Comparison of ENCODE assay signal across 9 cellular contexts in the genomic region with DNA sequence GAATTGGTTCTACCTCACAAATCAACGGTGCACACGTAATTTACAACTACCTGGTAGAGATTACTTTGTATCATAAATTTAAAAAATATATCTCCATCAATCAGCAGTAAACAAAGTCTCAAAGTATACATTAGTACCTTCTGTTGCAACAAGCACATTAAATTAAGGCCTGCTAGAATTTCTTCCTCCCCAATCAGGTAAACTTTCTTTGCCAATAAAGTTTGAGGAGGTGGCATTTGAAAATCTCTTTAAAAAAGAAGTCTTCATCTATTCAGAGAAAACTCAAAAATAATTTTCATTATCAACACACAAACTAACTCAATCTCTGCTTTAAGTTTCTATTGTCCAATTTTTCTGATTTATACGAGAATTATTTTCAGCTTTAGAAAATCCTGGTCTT. TPM values are rescaled to one million over a fixed set of nuclear protein-coding genes. Genes with fewer than 3 reads are reported as not detected.
DNase-seq lines count a peak whose midpoint lies in the region; ATAC-seq and TF ChIP-seq lines count a peak whose summit lies in the region.
"Had no signal": no experiment of that assay in that cellular context is flagged by ENCODE, and none has a peak within 500 bp of the region (broad histone marks: within the 10 kb centered on the region; RNA-seq: fewer than 3 reads in every experiment).

No MANE protein-coding gene starts in this region.

- no peak for DNase-seq in activated T-cell treated with anti-CD3 and anti-CD28 coated beads, Interleukin-2, amount 50 U/mL, for 24 hours
- DNase-seq in activated T-cell treated with anti-CD3 and anti-CD28 coated beads for 4 hours (no peak), T-helper 17 cell (no peak), fibroblast of lung (ENCODE audit: low read depth in 2 of 2) (no peak), thyroid gland (no peak), NCI-H2029 (lab: John Stamatoyannopoulos, UW) (no peak)
- DNase-seq in effector CD8-positive, alpha-beta T cell (lab: John Stamatoyannopoulos, UW), result no peak
- DNase-seq: upper lobe of left lung had no signal

- H3K36me3 Mint-ChIP-seq in activated T-cell treated with anti-CD3 and anti-CD28 coated beads, Interleukin-2, amount 50 U/mL, for 24 hours (ENCODE audit: low read depth), result peaks cover 97% of the 10 kb centered on the region
- H3K36me3 Mint-ChIP-seq in T-helper 17 cell (ENCODE audit: low read depth), result peaks cover 9% of the 10 kb centered on the region

- no peaks in the 10 kb centered on the region for H3K27me3 Mint-ChIP-seq in activated T-cell treated with anti-CD3 and anti-CD28 coated beads, Interleukin-2, amount 50 U/mL, for 24 hours
- no peaks in the 10 kb centered on the region for H3K27me3 Mint-ChIP-seq in T-helper 17 cell

- H4K20me1 ChIP-seq in fibroblast of lung (ENCODE audit: control insufficient read depth, extremely low read depth, insufficient read depth, low read length), result peaks cover 10% of the 10 kb centered on the region

- peak overlapping the region; percentile 90 for H3K4me3 Mint-ChIP-seq in activated T-cell treated with anti-CD3 and anti-CD28 coated beads, Interleukin-2, amount 50 U/mL, for 24 hours
- H3K4me3 Mint-ChIP-seq in T-helper 17 cell, result peak overlapping the region; percentile 31

- H3K36me3 ChIP-seq in fibroblast of lung (ENCODE audit: control insufficient read depth, insufficient read depth, low read length) (peaks cover 9% of the 10 kb centered on the region), skeletal muscle tissue (ENCODE audit: control insufficient read depth in 3 of 3, insufficient read depth in 3 of 3, low read length in 3 of 3) (peaks cover 24 to 49% (median 49%) of the 10 kb centered on the region in 3 donors), thyroid gland (peaks cover 50 to 58% of the 10 kb centered on the region in 2 donors)

- intact Hi-C loops in thyroid gland (cut with DNase I), result no loop called here

- H3K27me3 ChIP-seq in fibroblast of lung (ENCODE audit: control insufficient read depth, insufficient read depth, low read length) (no peaks in the 10 kb centered on the region), skeletal muscle tissue (ENCODE audit: control insufficient read depth in 3 of 3, insufficient read depth in 3 of 3, low read length in 3 of 3) (no peaks in the 10 kb centered on the region), thyroid gland (no peaks in the 10 kb centered on the region)
- H3K27me3 ChIP-seq: upper lobe of left lung had no signal

- no peaks in the 10 kb centered on the region for H3K9me3 Mint-ChIP-seq in activated T-cell treated with anti-CD3 and anti-CD28 coated beads, Interleukin-2, amount 50 U/mL, for 24 hours

- H3K9me3 ChIP-seq in T-helper 17 cell (ENCODE audit: control insufficient read depth, low read length, poor library complexity, severe bottlenecking), result no peaks in the 10 kb centered on the region
- no peaks in the 10 kb centered on the region for H3K9me3 ChIP-seq in fibroblast of lung (ENCODE audit: control insufficient read depth, insufficient read depth, low read depth, low read length)
- no peaks in the 10 kb centered on the region for H3K9me3 ChIP-seq in skeletal muscle tissue (ENCODE audit: control insufficient read depth in 3 of 3, low read length in 3 of 3)
- no peaks in the 10 kb centered on the region for H3K9me3 ChIP-seq in thyroid gland
- H3K9me3 ChIP-seq: upper lobe of left lung had no signal

- peaks cover 4% of the 10 kb centered on the region for H3K4me1 ChIP-seq in fibroblast of lung (ENCODE audit: control insufficient read depth, extremely low read depth, insufficient read depth, low read length)
- peaks cover 32 to 54% (median 45%) of the 10 kb centered on the region in 3 donors for H3K4me1 ChIP-seq in skeletal muscle tissue (ENCODE audit: control insufficient read depth in 3 of 3, insufficient read depth in 3 of 3, low read length in 3 of 3)
- H3K4me1 ChIP-seq in thyroid gland, result peaks cover 43 to 51% of the 10 kb centered on the region in 2 donors

- H3K4me3 ChIP-seq in fibroblast of lung (replicated peaks in 1 of 4; ENCODE audit: control extremely low read depth in 1 of 4, insufficient read depth in 1 of 4, low read depth in 3 of 4, low read length in 4 of 4), result peak overlapping the region; percentile 25 to 99 (median 56)
- no peak overlapping the region for H3K4me3 ChIP-seq in skeletal muscle tissue (ENCODE audit: low read length in 3 of 3)
- H3K4me3 ChIP-seq in thyroid gland (replicated peaks in 1 of 3), result no peak overlapping the region

- ATAC-seq in T-helper 17 cell, result no peak

- peaks cover 71% of the 10 kb centered on the region for H3K4me1 Mint-ChIP-seq in activated T-cell treated with anti-CD3 and anti-CD28 coated beads, Interleukin-2, amount 50 U/mL, for 24 hours (ENCODE audit: low read depth)
- H3K4me1 Mint-ChIP-seq in T-helper 17 cell, result peaks cover 42% of the 10 kb centered on the region

- H3K9ac ChIP-seq in fibroblast of lung (ENCODE audit: insufficient read depth, low read length) (no peak overlapping the region), skeletal muscle tissue (ENCODE audit: low read depth in 1 of 3, low read length in 3 of 3) (peak overlapping the region in 2 of 3 donors; percentile 2 to 18)

- H2AFZ ChIP-seq in fibroblast of lung (ENCODE audit: low read length), result no peak overlapping the region

- H3K27ac ChIP-seq in fibroblast of lung (ENCODE audit: insufficient read depth, low read length) (no peak overlapping the region), skeletal muscle tissue (ENCODE audit: low read depth, low read length) (no peak overlapping the region), thyroid gland (no peak overlapping the region)
- H3K27ac ChIP-seq: upper lobe of left lung had no signal

- WGBS in thyroid gland, 2 donors, result 70 to 74% methylated on average over 3 of the region's 3 CpGs

- peak overlapping the region; percentile 84 for H3K27ac Mint-ChIP-seq in activated T-cell treated with anti-CD3 and anti-CD28 coated beads, Interleukin-2, amount 50 U/mL, for 24 hours
- H3K27ac Mint-ChIP-seq in T-helper 17 cell, result peak overlapping the region; percentile 99

- H3K79me2 ChIP-seq in fibroblast of lung (ENCODE audit: control insufficient read depth, insufficient read depth, low read length), result peaks cover 77% of the 10 kb centered on the region

- peak overlapping the region; percentile 95 for H3K4me2 ChIP-seq in fibroblast of lung (ENCODE audit: extremely low read depth, insufficient read depth, low read length)

- no peak for TF ChIP-seq POLR2A in thyroid gland (IDR thresholded peaks at IDR 0.05)

- no peak for TF ChIP-seq CTCF in fibroblast of lung (conservative IDR thresholded peaks at IDR 0.05 in 1 of 2, IDR thresholded peaks at IDR 0.05 in 1 of 2; ENCODE audit: low read depth in 1 of 2, low read length in 2 of 2)
- TF ChIP-seq CTCF in thyroid gland (IDR thresholded peaks at IDR 0.05), result no peak

RNA-seq across cellular contexts. Expression of gene CCNL1, which starts 4.4 kb away (rescaled TPM):
- total RNA-seq in T-helper 17 cell (1,000 to 10,000 TPM; 1,190 to 1,257 TPM), fibroblast of lung (140 and 219 TPM in 2 replicates), skeletal muscle tissue (52.7 TPM), thyroid gland (100 to 1,000 TPM; 142 to 375 (median 227) TPM)
- polyA plus RNA-seq in fibroblast of lung, result 63.8 and 88.2 TPM in 2 replicates
- 27.8 and 35.7 TPM in 2 replicates for polyA plus RNA-seq in fibroblast of lung (2012)
- polyA minus RNA-seq in fibroblast of lung (ENCODE audit: low replicate concordance), result 12.2 and 31.2 TPM in 2 replicates

Comparison
In these comparisons a context has a peak if more than half of its experiments do, and no peak if none do; other contexts are left out.
1. H3K4me3 ChIP-seq: peak in fibroblast of lung (4 of 4); none in skeletal muscle tissue (0 of 3) and thyroid gland (0 of 3).